In genomic region chr9:110875275-110875674, GRCh38 we compare ENCODE assay signal across 9 cellular contexts.
A peak's percentile ranks its signal among the peaks of the same experiment; 100 is the strongest.
DNase-seq lines count a peak whose midpoint lies in the region; ATAC-seq and TF ChIP-seq lines count a peak whose summit lies in the region.
"Had no signal": no experiment of that assay in that cellular context is flagged by ENCODE, and none has a peak within 500 bp of the region (broad histone marks: within the 10 kb centered on the region; RNA-seq: fewer than 3 reads in every experiment).

No MANE protein-coding gene starts in this region.

- H3K27ac Mint-ChIP-seq in activated T-helper 1 cell treated with anti-CD3 and anti-CD28 coated beads, Interleukin-12 subunit alpha, Interleukin-12 subunit beta, Interleukin-2, Interleukin-4 antibody, amounts not matched to agents 30 ng/mL and 10 ng/mL and 1 ng/mL, durations not matched to agents 14 hours and 24 hours and 36 hours: no peak overlapping the region

- DNase-seq in erythroblast (lab: John Stamatoyannopoulos, UW) (peak; percentile 3 to 22), gastrocnemius medialis (peak; percentile 20 to 22), NCI-H1930 (lab: John Stamatoyannopoulos, UW) (no peak), epidermal melanocyte (ENCODE audit: insufficient read length, low spot score) (no peak)
- DNase-seq in activated T-helper 1 cell treated with anti-CD3 and anti-CD28 coated beads, Interleukin-12 subunit alpha, Interleukin-12 subunit beta, Interleukin-2, Interleukin-4 antibody, amounts not matched to agents 30 ng/mL and 10 ng/mL and 1 ng/mL, durations not matched to agents 14 hours and 24 hours and 36 hours (ENCODE audit: low spot score): no peak
- no peak for DNase-seq in activated CD4-positive, alpha-beta T cell treated with anti-CD3 and anti-CD28 coated beads, Interleukin-2, amount 50 U/mL, for 1 hour

- H3K27me3 Mint-ChIP-seq in activated T-helper 1 cell treated with anti-CD3 and anti-CD28 coated beads, Interleukin-12 subunit alpha, Interleukin-12 subunit beta, Interleukin-2, Interleukin-4 antibody, amounts not matched to agents 30 ng/mL and 10 ng/mL and 1 ng/mL, durations not matched to agents 14 hours and 24 hours and 36 hours (ENCODE audit: insufficient read depth): no peaks in the 10 kb centered on the region

- peak; percentile 91 for ATAC-seq in GM19397 (IDR thresholded peaks at IDR 0.05; ENCODE audit: unreplicated experiment)
- ATAC-seq in HG03432 (IDR thresholded peaks at IDR 0.05; ENCODE audit: unreplicated experiment): peak; percentile 87
- ATAC-seq in gastrocnemius medialis: no peak

- no peaks in the 10 kb centered on the region for H3K9me3 ChIP-seq in gastrocnemius medialis

- no peak overlapping the region for H3K4me3 Mint-ChIP-seq in activated T-helper 1 cell treated with anti-CD3 and anti-CD28 coated beads, Interleukin-12 subunit alpha, Interleukin-12 subunit beta, Interleukin-2, Interleukin-4 antibody, amounts not matched to agents 30 ng/mL and 10 ng/mL and 1 ng/mL, durations not matched to agents 14 hours and 24 hours and 36 hours

- H3K4me1 Mint-ChIP-seq in activated T-helper 1 cell treated with anti-CD3 and anti-CD28 coated beads, Interleukin-12 subunit alpha, Interleukin-12 subunit beta, Interleukin-2, Interleukin-4 antibody, amounts not matched to agents 30 ng/mL and 10 ng/mL and 1 ng/mL, durations not matched to agents 14 hours and 24 hours and 36 hours (ENCODE audit: low read depth): peaks cover 1% of the 10 kb centered on the region

- no peak overlapping the region for H3K27ac ChIP-seq in gastrocnemius medialis
- H3K27ac ChIP-seq: KMS-11 had no signal

- H3K36me3 Mint-ChIP-seq in activated T-helper 1 cell treated with anti-CD3 and anti-CD28 coated beads, Interleukin-12 subunit alpha, Interleukin-12 subunit beta, Interleukin-2, Interleukin-4 antibody, amounts not matched to agents 30 ng/mL and 10 ng/mL and 1 ng/mL, durations not matched to agents 14 hours and 24 hours and 36 hours (ENCODE audit: low read depth): no peaks in the 10 kb centered on the region

- H3K27me3 ChIP-seq in gastrocnemius medialis: no peaks in the 10 kb centered on the region

- no peak for TF ChIP-seq CTCF in gastrocnemius medialis (IDR thresholded peaks at IDR 0.05 in 4 of 5, conservative IDR thresholded peaks at IDR 0.05 in 1 of 5)

- in situ Hi-C loops in gastrocnemius medialis (cut with MboI; ENCODE audit: low sequenced_read_pairs in 4 of 4): no loop called here

- H3K9me3 Mint-ChIP-seq in activated T-helper 1 cell treated with anti-CD3 and anti-CD28 coated beads, Interleukin-12 subunit alpha, Interleukin-12 subunit beta, Interleukin-2, Interleukin-4 antibody, amounts not matched to agents 30 ng/mL and 10 ng/mL and 1 ng/mL, durations not matched to agents 14 hours and 24 hours and 36 hours: peaks cover 5% of the 10 kb centered on the region

- no peaks in the 10 kb centered on the region for H3K36me3 ChIP-seq in gastrocnemius medialis

- TF ChIP-seq POLR2A in erythroblast (IDR thresholded peaks at IDR 0.05; ENCODE audit: low read length) (no peak), gastrocnemius medialis (IDR thresholded peaks at IDR 0.05) (no peak)

- H3K4me3 ChIP-seq in gastrocnemius medialis: no peak overlapping the region

- H3K4me1 ChIP-seq in gastrocnemius medialis: no peaks in the 10 kb centered on the region

- intact Hi-C loops in gastrocnemius medialis (cut with DNase I; ENCODE audit: low total_unique reads): no loop called here
- intact Hi-C loops in activated T-helper 1 cell treated with anti-CD3 and anti-CD28 coated beads, Interleukin-12 subunit alpha, Interleukin-12 subunit beta, Interleukin-2, Interleukin-4 antibody, amounts not matched to agents 30 ng/mL and 10 ng/mL and 1 ng/mL, durations not matched to agents 14 hours and 24 hours and 36 hours (cut with micrococcal nuclease): no loop called here

Comparison
In these comparisons a context has a peak if more than half of its experiments do, and no peak if none do; other contexts are left out.
1. ATAC-seq: peak in GM19397 (single experiment) and HG03432 (single experiment); none in gastrocnemius medialis (0 of 2).
2. DNase-seq: peak in erythroblast (2 of 2) and gastrocnemius medialis (2 of 2); none in activated T-helper 1 cell treated with anti-CD3 and anti-CD28 coated beads, Interleukin-12 subunit alpha, Interleukin-12 subunit beta, Interleukin-2, Interleukin-4 antibody, amounts not matched to agents 30 ng/mL and 10 ng/mL and 1 ng/mL, durations not matched to agents 14 hours and 24 hours and 36 hours (single experiment), NCI-H1930 (0 of 2), epidermal melanocyte (single experiment) and activated CD4-positive, alpha-beta T cell treated with anti-CD3 and anti-CD28 coated beads, Interleukin-2, amount 50 U/mL, for 1 hour (single experiment).